In the genomic region with DNA sequence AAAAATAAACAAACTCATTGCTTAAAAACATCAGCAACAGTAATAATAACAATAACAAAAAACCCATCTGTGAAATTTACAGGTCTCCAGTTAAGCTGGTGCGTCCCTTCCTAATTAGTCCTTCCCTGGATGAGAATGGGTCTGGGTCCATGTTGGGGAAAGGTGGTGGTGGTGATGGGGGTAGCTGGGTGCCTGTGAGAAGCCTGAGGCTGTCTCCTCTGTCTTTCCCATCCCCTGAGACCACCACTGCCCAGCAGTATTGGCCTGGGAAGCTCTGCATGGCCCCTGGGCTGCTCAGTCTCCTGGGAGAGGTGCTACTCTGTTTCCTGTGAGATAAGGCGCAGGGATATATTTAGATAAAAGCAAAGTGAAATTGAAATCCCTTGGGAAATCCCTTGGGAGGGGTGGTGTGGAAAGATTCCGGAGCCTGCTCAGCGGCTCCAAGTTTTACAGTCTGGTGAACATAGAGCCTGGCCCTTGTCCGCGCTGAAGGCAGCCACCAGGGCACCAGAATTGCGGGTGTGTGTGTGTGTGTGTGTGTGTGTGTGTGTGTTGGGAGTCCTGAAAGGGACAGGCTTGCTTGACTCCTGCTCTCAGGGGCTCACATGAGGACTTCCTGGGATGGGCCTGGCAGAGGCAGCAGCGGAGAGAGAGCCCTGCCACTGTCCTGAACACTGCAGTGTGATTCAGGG, we compare ENCODE assay signal across 14 cellular contexts.
DNase-seq lines count a peak whose midpoint lies in the region; ATAC-seq, FAIRE-seq and TF ChIP-seq lines count a peak whose summit lies in the region.
"Had no signal": no experiment of that assay in that cellular context is flagged by ENCODE, and none has a peak within 500 bp of the region (broad histone marks: within the 10 kb centered on the region; RNA-seq: fewer than 3 reads in every experiment).

No MANE protein-coding gene starts in this region.

- no peak for TF ChIP-seq POLR2A in heart left ventricle (IDR thresholded peaks at IDR 0.05)

- H3K27me3 Mint-ChIP-seq in progenitor cell of endocrine pancreas = peaks cover 32% of the 10 kb centered on the region

- no peak overlapping the region for H3K4me3 Mint-ChIP-seq in progenitor cell of endocrine pancreas (ENCODE audit: low read depth)
- H3K4me3 Mint-ChIP-seq: activated naive CD4-positive, alpha-beta T cell treated with anti-CD3 and anti-CD28 coated beads, Interleukin-2, amount 10 ng/mL, durations not matched to agents 7 days and 5 days; stimulated activated effector memory CD8-positive, alpha-beta T cell treated with anti-CD3 and anti-CD28 coated beads, Interleukin-12 subunit alpha, Interleukin-12 subunit beta, amount 100 ng/mL, for 72 hours had no signal

- FAIRE-seq in GM19239 (lab: Jason Lieb, UNC) (no peak), RCC 7860 (lab: Jason Lieb, UNC) (no peak)

- H3K27me3 ChIP-seq in heart left ventricle = peaks cover 0 to 22% (median 5%) of the 10 kb centered on the region in 9 donors

- intact Hi-C loops in heart left ventricle (cut with DNase I) = loop anchor here in 1 of 10 donors (2.0 kb wide), 1 partner anchor 55 kb away; no protein-coding TSS in a partner anchor

- in situ Hi-C loops in Caki2 (cut with HindIII; ENCODE audit: low pct_unique_long_range_greater_than_20kb, low sequenced_read_pairs) = no loop called here

- no peak overlapping the region for H3K4me3 ChIP-seq in heart left ventricle

- H3K27ac ChIP-seq in heart left ventricle = peak overlapping the region in 7 of 12 donors; percentile 5 to 62 (median 47)

- 11 to 34% (median 24%) methylated on average over 8 of the region's 8 CpGs for WGBS in heart left ventricle, 4 donors

- peak; percentile 45 for DNase-seq in Caki2 (ENCODE audit: low read depth)
- DNase-seq in NCI-H69 (lab: John Stamatoyannopoulos, UW) = peak; percentile 10
- peak in 4 of 5 donors; percentile 52 to 69 (median 60) for DNase-seq in heart left ventricle
- peak; percentile 4 for DNase-seq in progenitor cell of endocrine pancreas (ENCODE audit: low spot score, unreplicated experiment)
- no peak for DNase-seq in GM19239 (ENCODE audit: insufficient read length, low spot score)
- DNase-seq in AG08395 (ENCODE audit: low spot score) = no peak
- no peak for DNase-seq in EL
- DNase-seq in RCC 7860 (ENCODE audit: low spot score) = no peak
- DNase-seq: activated naive CD4-positive, alpha-beta T cell treated with anti-CD3 and anti-CD28 coated beads, Interleukin-2, amount 10 ng/mL, durations not matched to agents 7 days and 5 days; GDM1; HCEC 1CT; NCI-H510A; stimulated activated CD4-positive, alpha-beta T cell treated with anti-CD3 and anti-CD28 coated beads, Interleukin-4, amount 100 ng/mL, for 1 hour had no signal

- H3K9me3 Mint-ChIP-seq in progenitor cell of endocrine pancreas (ENCODE audit: low read depth) = no peaks in the 10 kb centered on the region
- H3K9me3 Mint-ChIP-seq: activated naive CD4-positive, alpha-beta T cell treated with anti-CD3 and anti-CD28 coated beads, Interleukin-2, amount 10 ng/mL, durations not matched to agents 7 days and 5 days; stimulated activated effector memory CD8-positive, alpha-beta T cell treated with anti-CD3 and anti-CD28 coated beads, Interleukin-12 subunit alpha, Interleukin-12 subunit beta, amount 100 ng/mL, for 72 hours had no signal

- H3K4me1 Mint-ChIP-seq in progenitor cell of endocrine pancreas (ENCODE audit: low read depth) = peaks cover 3% of the 10 kb centered on the region
- H3K4me1 Mint-ChIP-seq: activated naive CD4-positive, alpha-beta T cell treated with anti-CD3 and anti-CD28 coated beads, Interleukin-2, amount 10 ng/mL, durations not matched to agents 7 days and 5 days had no signal

- TF ChIP-seq CTCF in heart left ventricle (IDR thresholded peaks at IDR 0.05) (no peak), progenitor cell of endocrine pancreas (IDR thresholded peaks at IDR 0.05; ENCODE audit: unreplicated experiment) (no peak)

- H3K36me3 Mint-ChIP-seq in progenitor cell of endocrine pancreas (ENCODE audit: insufficient read depth) = no peaks in the 10 kb centered on the region
- H3K36me3 Mint-ChIP-seq: activated naive CD4-positive, alpha-beta T cell treated with anti-CD3 and anti-CD28 coated beads, Interleukin-2, amount 10 ng/mL, durations not matched to agents 7 days and 5 days; stimulated activated effector memory CD8-positive, alpha-beta T cell treated with anti-CD3 and anti-CD28 coated beads, Interleukin-12 subunit alpha, Interleukin-12 subunit beta, amount 100 ng/mL, for 72 hours had no signal

- H3K4me1 ChIP-seq in heart left ventricle = peaks cover 3 to 47% (median 20%) of the 10 kb centered on the region in 12 donors

- no peaks in the 10 kb centered on the region for H3K9me3 ChIP-seq in heart left ventricle

- no peak overlapping the region for H3K27ac Mint-ChIP-seq in progenitor cell of endocrine pancreas
- H3K27ac Mint-ChIP-seq: activated naive CD4-positive, alpha-beta T cell treated with anti-CD3 and anti-CD28 coated beads, Interleukin-2, amount 10 ng/mL, durations not matched to agents 7 days and 5 days; stimulated activated effector memory CD8-positive, alpha-beta T cell treated with anti-CD3 and anti-CD28 coated beads, Interleukin-12 subunit alpha, Interleukin-12 subunit beta, amount 100 ng/mL, for 72 hours had no signal

- ATAC-seq in heart left ventricle = peak; percentile 73 to 90 (median 78)
- ATAC-seq: stimulated activated effector memory CD8-positive, alpha-beta T cell treated with anti-CD3 and anti-CD28 coated beads, Interleukin-12 subunit alpha, Interleukin-12 subunit beta, amount 100 ng/mL, for 72 hours had no signal

- no peaks in the 10 kb centered on the region for H3K36me3 ChIP-seq in heart left ventricle

Comparison
In these comparisons a context has a peak if more than half of its experiments do, and no peak if none do; other contexts are left out.
1. DNase-seq: peak in Caki2 (single experiment), NCI-H69 (single experiment), heart left ventricle (4 of 5) and progenitor cell of endocrine pancreas (single experiment); none in GM19239 (single experiment), AG08395 (single experiment), EL (single experiment) and RCC 7860 (single experiment).